2 cellular contexts compared by ENCODE assay signal in the genomic region with DNA sequence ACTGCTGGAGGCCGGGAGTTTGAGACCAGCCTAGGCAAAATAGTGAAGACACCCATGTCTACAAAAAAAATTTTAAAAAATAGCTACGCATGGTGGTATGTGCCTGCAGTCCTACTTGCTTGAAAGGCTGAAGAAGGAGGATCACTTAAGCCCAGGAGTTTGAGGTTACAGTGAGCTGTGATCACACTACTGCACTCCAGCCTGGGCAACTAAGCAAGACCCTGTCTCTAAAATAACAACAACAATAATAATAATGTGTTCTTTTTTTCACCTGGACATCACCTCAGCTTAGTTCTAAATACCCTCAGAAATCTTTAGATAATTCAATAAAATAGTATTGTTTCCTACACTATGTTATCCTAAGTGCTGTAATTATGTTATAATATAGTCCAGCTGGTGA.
A peak's percentile ranks its signal among the peaks of the same experiment; 100 is the strongest.
TF ChIP-seq lines count a peak whose summit lies in the region.

No MANE protein-coding gene starts in this region.

TF ChIP-seq in WTC11, 78 proteins besides CTCF, POLR2A, EP300 and RAD21:
- TF ChIP-seq ZNF121 (CRISPR knock-in tag; IDR thresholded peaks at IDR 0.05) = peak; percentile 72; the same call in 1 of the 2 replicates
- TF ChIP-seq, protein P1, sequence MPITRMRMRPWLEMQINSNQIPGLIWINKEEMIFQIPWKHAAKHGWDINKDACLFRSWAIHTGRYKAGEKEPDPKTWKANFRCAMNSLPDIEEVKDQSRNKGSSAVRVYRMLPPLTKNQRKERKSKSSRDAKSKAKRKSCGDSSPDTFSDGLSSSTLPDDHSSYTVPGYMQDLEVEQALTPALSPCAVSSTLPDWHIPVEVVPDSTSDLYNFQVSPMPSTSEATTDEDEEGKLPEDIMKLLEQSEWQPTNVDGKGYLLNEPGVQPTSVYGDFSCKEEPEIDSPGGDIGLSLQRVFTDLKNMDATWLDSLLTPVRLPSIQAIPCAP (CRISPR knock-in tag; IDR thresholded peaks at IDR 0.05) = no peak

TF ChIP-seq in K562, 482 proteins besides CTCF, POLR2A, EP300 and RAD21:
- TF ChIP-seq ZNF121 (CRISPR knock-in tag; conservative IDR thresholded peaks at IDR 0.05) (0 out of 2 replicates have a peak, but pooled peaks have one; percentile 14), SUPT5H (IDR thresholded peaks at IDR 0.05) (no peak), RBM25 (IDR thresholded peaks at IDR 0.05; ENCODE audit: low read depth, low read length, severe bottlenecking) (peak; percentile 54)
